Comparison of ENCODE assay signal across 1 cellular context in the genomic region with DNA sequence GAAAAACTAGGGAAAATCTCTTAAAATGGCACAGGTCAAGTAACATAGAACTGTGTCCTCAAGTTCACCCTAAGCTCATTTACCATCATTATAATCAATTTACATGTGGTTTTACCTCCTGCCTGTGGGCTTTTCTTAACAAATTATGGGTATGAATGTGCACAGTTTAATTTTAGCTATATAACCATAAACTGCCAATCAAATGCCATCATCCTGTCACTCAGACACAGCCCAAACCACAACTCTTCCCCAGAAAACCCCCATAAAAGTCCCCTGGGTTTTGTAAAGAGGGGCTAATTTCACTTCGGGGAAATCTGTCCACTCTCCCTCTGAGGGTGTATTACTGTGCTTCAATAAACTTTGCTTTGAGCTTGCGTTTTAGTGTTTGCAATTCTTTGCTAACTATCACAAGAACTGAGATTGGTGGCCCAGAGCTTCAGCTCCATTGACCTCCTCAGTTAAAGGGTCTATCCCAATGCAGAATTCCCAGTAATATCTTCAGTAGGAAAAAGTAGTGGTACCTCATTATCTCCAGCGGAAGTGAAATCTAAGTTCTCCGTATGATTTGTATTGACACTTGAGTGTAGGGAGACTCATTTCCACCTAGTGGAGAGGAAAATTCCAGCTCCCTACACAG.
TF ChIP-seq lines count a peak whose summit lies in the region.

No MANE protein-coding gene starts in this region.

TF ChIP-seq in GM12878, 131 proteins besides CTCF, POLR2A, EP300 and RAD21 (continued from another document and continues in another):
- TF ChIP-seq, protein P1, sequence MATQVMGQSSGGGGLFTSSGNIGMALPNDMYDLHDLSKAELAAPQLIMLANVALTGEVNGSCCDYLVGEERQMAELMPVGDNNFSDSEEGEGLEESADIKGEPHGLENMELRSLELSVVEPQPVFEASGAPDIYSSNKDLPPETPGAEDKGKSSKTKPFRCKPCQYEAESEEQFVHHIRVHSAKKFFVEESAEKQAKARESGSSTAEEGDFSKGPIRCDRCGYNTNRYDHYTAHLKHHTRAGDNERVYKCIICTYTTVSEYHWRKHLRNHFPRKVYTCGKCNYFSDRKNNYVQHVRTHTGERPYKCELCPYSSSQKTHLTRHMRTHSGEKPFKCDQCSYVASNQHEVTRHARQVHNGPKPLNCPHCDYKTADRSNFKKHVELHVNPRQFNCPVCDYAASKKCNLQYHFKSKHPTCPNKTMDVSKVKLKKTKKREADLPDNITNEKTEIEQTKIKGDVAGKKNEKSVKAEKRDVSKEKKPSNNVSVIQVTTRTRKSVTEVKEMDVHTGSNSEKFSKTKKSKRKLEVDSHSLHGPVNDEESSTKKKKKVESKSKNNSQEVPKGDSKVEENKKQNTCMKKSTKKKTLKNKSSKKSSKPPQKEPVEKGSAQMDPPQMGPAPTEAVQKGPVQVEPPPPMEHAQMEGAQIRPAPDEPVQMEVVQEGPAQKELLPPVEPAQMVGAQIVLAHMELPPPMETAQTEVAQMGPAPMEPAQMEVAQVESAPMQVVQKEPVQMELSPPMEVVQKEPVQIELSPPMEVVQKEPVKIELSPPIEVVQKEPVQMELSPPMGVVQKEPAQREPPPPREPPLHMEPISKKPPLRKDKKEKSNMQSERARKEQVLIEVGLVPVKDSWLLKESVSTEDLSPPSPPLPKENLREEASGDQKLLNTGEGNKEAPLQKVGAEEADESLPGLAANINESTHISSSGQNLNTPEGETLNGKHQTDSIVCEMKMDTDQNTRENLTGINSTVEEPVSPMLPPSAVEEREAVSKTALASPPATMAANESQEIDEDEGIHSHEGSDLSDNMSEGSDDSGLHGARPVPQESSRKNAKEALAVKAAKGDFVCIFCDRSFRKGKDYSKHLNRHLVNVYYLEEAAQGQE (IDR thresholded peaks at IDR 0.05; ENCODE audit: low read depth, low read length), result peak; percentile 35; the same call in 1 of the 2 replicates
- TF ChIP-seq, protein P2, sequence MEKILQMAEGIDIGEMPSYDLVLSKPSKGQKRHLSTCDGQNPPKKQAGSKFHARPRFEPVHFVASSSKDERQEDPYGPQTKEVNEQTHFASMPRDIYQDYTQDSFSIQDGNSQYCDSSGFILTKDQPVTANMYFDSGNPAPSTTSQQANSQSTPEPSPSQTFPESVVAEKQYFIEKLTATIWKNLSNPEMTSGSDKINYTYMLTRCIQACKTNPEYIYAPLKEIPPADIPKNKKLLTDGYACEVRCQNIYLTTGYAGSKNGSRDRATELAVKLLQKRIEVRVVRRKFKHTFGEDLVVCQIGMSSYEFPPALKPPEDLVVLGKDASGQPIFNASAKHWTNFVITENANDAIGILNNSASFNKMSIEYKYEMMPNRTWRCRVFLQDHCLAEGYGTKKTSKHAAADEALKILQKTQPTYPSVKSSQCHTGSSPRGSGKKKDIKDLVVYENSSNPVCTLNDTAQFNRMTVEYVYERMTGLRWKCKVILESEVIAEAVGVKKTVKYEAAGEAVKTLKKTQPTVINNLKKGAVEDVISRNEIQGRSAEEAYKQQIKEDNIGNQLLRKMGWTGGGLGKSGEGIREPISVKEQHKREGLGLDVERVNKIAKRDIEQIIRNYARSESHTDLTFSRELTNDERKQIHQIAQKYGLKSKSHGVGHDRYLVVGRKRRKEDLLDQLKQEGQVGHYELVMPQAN (conservative IDR thresholded peaks at IDR 0.05), result no peak
- TF ChIP-seq SMAD1 (IDR thresholded peaks at IDR 0.05; ENCODE audit: low read depth, partially characterized antibody), result peak; percentile 52
- no peak for TF ChIP-seq SMAD5 (IDR thresholded peaks at IDR 0.05; ENCODE audit: low read depth)
- TF ChIP-seq MYC (IDR thresholded peaks at IDR 0.05; ENCODE audit: insufficient read depth, insufficient read length, insufficient replicate concordance, low read length, severe bottlenecking), result no peak
- TF ChIP-seq, protein P3, sequence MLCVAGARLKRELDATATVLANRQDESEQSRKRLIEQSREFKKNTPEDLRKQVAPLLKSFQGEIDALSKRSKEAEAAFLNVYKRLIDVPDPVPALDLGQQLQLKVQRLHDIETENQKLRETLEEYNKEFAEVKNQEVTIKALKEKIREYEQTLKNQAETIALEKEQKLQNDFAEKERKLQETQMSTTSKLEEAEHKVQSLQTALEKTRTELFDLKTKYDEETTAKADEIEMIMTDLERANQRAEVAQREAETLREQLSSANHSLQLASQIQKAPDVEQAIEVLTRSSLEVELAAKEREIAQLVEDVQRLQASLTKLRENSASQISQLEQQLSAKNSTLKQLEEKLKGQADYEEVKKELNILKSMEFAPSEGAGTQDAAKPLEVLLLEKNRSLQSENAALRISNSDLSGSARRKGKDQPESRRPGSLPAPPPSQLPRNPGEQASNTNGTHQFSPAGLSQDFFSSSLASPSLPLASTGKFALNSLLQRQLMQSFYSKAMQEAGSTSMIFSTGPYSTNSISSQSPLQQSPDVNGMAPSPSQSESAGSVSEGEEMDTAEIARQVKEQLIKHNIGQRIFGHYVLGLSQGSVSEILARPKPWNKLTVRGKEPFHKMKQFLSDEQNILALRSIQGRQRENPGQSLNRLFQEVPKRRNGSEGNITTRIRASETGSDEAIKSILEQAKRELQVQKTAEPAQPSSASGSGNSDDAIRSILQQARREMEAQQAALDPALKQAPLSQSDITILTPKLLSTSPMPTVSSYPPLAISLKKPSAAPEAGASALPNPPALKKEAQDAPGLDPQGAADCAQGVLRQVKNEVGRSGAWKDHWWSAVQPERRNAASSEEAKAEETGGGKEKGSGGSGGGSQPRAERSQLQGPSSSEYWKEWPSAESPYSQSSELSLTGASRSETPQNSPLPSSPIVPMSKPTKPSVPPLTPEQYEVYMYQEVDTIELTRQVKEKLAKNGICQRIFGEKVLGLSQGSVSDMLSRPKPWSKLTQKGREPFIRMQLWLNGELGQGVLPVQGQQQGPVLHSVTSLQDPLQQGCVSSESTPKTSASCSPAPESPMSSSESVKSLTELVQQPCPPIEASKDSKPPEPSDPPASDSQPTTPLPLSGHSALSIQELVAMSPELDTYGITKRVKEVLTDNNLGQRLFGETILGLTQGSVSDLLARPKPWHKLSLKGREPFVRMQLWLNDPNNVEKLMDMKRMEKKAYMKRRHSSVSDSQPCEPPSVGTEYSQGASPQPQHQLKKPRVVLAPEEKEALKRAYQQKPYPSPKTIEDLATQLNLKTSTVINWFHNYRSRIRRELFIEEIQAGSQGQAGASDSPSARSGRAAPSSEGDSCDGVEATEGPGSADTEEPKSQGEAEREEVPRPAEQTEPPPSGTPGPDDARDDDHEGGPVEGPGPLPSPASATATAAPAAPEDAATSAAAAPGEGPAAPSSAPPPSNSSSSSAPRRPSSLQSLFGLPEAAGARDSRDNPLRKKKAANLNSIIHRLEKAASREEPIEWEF (IDR thresholded peaks at IDR 0.05; ENCODE audit: insufficient replicate concordance, low read depth, low read length), result peak; percentile 35
- TF ChIP-seq RAD51 (IDR thresholded peaks at IDR 0.05), result peak; percentile 37; the same call in 1 of the 2 replicates
- peak; percentile 98 for TF ChIP-seq BCL11A (IDR thresholded peaks at IDR 0.05; ENCODE audit: low read depth, low read length)
- peak; percentile 68; the same call in 1 of the 2 replicates for TF ChIP-seq TCF12 (IDR thresholded peaks at IDR 0.05; ENCODE audit: low read depth, low read length)
- TF ChIP-seq TCF7 (IDR thresholded peaks at IDR 0.05; ENCODE audit: borderline replicate concordance), result 0 out of 2 replicates have a peak, but pooled peaks have one; percentile 45
- TF ChIP-seq EED (IDR thresholded peaks at IDR 0.05; ENCODE audit: low read depth), result peak; percentile 61; the same call in 1 of the 2 replicates
- peak; percentile 88 for TF ChIP-seq CREM (IDR thresholded peaks at IDR 0.05; ENCODE audit: low read depth)
- peak; percentile 28; the same call in 1 of the 2 replicates for TF ChIP-seq ZNF24 (IDR thresholded peaks at IDR 0.05)
- TF ChIP-seq, protein P4, sequence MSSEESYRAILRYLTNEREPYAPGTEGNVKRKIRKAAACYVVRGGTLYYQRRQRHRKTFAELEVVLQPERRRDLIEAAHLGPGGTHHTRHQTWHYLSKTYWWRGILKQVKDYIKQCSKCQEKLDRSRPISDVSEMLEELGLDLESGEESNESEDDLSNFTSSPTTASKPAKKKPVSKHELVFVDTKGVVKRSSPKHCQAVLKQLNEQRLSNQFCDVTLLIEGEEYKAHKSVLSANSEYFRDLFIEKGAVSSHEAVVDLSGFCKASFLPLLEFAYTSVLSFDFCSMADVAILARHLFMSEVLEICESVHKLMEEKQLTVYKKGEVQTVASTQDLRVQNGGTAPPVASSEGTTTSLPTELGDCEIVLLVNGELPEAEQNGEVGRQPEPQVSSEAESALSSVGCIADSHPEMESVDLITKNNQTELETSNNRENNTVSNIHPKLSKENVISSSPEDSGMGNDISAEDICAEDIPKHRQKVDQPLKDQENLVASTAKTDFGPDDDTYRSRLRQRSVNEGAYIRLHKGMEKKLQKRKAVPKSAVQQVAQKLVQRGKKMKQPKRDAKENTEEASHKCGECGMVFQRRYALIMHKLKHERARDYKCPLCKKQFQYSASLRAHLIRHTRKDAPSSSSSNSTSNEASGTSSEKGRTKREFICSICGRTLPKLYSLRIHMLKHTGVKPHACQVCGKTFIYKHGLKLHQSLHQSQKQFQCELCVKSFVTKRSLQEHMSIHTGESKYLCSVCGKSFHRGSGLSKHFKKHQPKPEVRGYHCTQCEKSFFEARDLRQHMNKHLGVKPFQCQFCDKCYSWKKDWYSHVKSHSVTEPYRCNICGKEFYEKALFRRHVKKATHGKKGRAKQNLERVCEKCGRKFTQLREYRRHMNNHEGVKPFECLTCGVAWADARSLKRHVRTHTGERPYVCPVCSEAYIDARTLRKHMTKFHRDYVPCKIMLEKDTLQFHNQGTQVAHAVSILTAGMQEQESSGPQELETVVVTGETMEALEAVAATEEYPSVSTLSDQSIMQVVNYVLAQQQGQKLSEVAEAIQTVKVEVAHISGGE (CRISPR knock-in tag; IDR thresholded peaks at IDR 0.05), result no peak
- peak; percentile 72 to 75 for TF ChIP-seq BHLHE40 (IDR thresholded peaks at IDR 0.05; ENCODE audit: borderline replicate concordance in 1 of 2, low read depth in 2 of 2, low read length in 1 of 2)
- no peak for TF ChIP-seq SMARCA5 (IDR thresholded peaks at IDR 0.05)
- TF ChIP-seq RBBP5 (conservative IDR thresholded peaks at IDR 0.05), result no peak
- 0 out of 4 replicates have a peak, but pooled peaks of 1 of the 2 experiments have one; percentile 17 for TF ChIP-seq SRF (IDR thresholded peaks at IDR 0.05; ENCODE audit: low read depth in 2 of 2, low read length in 2 of 2)
- no peak for TF ChIP-seq SIX5 (IDR thresholded peaks at IDR 0.05; ENCODE audit: low read depth, low read length, severe bottlenecking)
- no peak for TF ChIP-seq NR2C2 (IDR thresholded peaks at IDR 0.05; ENCODE audit: borderline replicate concordance, control insufficient read depth, insufficient read length, low read depth)
- TF ChIP-seq RCOR1 (conservative IDR thresholded peaks at IDR 0.05; ENCODE audit: low read depth, low read length), result 0 out of 2 replicates have a peak, but pooled peaks have one; percentile 26
- no peak for TF ChIP-seq ZNF274 (IDR thresholded peaks at IDR 0.05; ENCODE audit: insufficient read depth, insufficient read length)
- TF ChIP-seq, protein P5, sequence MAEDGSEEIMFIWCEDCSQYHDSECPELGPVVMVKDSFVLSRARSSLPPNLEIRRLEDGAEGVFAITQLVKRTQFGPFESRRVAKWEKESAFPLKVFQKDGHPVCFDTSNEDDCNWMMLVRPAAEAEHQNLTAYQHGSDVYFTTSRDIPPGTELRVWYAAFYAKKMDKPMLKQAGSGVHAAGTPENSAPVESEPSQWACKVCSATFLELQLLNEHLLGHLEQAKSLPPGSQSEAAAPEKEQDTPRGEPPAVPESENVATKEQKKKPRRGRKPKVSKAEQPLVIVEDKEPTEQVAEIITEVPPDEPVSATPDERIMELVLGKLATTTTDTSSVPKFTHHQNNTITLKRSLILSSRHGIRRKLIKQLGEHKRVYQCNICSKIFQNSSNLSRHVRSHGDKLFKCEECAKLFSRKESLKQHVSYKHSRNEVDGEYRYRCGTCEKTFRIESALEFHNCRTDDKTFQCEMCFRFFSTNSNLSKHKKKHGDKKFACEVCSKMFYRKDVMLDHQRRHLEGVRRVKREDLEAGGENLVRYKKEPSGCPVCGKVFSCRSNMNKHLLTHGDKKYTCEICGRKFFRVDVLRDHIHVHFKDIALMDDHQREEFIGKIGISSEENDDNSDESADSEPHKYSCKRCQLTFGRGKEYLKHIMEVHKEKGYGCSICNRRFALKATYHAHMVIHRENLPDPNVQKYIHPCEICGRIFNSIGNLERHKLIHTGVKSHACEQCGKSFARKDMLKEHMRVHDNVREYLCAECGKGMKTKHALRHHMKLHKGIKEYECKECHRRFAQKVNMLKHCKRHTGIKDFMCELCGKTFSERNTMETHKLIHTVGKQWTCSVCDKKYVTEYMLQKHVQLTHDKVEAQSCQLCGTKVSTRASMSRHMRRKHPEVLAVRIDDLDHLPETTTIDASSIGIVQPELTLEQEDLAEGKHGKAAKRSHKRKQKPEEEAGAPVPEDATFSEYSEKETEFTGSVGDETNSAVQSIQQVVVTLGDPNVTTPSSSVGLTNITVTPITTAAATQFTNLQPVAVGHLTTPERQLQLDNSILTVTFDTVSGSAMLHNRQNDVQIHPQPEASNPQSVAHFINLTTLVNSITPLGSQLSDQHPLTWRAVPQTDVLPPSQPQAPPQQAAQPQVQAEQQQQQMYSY (CRISPR knock-in tag; IDR thresholded peaks at IDR 0.05), result no peak
- TF ChIP-seq KAT2A (conservative IDR thresholded peaks at IDR 0.05; ENCODE audit: control insufficient read depth, low read depth, low read length), result no peak
- TF ChIP-seq MYB (IDR thresholded peaks at IDR 0.05; ENCODE audit: borderline replicate concordance, low read depth, low read length), result no peak
- TF ChIP-seq FOS (IDR thresholded peaks at IDR 0.05; ENCODE audit: borderline replicate concordance, extremely low read depth, insufficient read length), result no peak
- TF ChIP-seq SREBF1 (IDR thresholded peaks at IDR 0.05; ENCODE audit: low read length), result peak; percentile 60; the same call in 1 of the 2 replicates
- TF ChIP-seq IKZF1 (conservative IDR thresholded peaks at IDR 0.05), result peak; percentile 84
- TF ChIP-seq, protein P6, sequence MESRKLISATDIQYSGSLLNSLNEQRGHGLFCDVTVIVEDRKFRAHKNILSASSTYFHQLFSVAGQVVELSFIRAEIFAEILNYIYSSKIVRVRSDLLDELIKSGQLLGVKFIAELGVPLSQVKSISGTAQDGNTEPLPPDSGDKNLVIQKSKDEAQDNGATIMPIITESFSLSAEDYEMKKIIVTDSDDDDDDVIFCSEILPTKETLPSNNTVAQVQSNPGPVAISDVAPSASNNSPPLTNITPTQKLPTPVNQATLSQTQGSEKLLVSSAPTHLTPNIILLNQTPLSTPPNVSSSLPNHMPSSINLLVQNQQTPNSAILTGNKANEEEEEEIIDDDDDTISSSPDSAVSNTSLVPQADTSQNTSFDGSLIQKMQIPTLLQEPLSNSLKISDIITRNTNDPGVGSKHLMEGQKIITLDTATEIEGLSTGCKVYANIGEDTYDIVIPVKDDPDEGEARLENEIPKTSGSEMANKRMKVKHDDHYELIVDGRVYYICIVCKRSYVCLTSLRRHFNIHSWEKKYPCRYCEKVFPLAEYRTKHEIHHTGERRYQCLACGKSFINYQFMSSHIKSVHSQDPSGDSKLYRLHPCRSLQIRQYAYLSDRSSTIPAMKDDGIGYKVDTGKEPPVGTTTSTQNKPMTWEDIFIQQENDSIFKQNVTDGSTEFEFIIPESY (IDR thresholded peaks at IDR 0.05), result no peak
- no peak for TF ChIP-seq SIN3A (IDR thresholded peaks at IDR 0.05; ENCODE audit: low read depth, low read length)
- peak; percentile 43 for TF ChIP-seq GATAD2B (conservative IDR thresholded peaks at IDR 0.05; ENCODE audit: low read depth)
- peak; percentile 52; the same call in 1 of the 2 replicates for TF ChIP-seq CREB1 (IDR thresholded peaks at IDR 0.05; ENCODE audit: low read depth)
- no peak for TF ChIP-seq POLR2AphosphoS2 (IDR thresholded peaks at IDR 0.05; ENCODE audit: low read depth, low read length)
